9 cellular contexts compared by ENCODE assay signal in genomic region chr17:30344283-30345088, GRCh38. TPM values are rescaled to one million over a fixed set of nuclear protein-coding genes. Genes with fewer than 3 reads are reported as not detected.
A peak's percentile ranks its signal among the peaks of the same experiment; 100 is the strongest.
DNase-seq lines count a peak whose midpoint lies in the region; ATAC-seq and TF ChIP-seq lines count a peak whose summit lies in the region.
"Had no signal": no experiment of that assay in that cellular context is flagged by ENCODE, and none has a peak within 500 bp of the region (broad histone marks: within the 10 kb centered on the region; RNA-seq: fewer than 3 reads in every experiment).

No MANE protein-coding gene starts in this region.

- POLR2A ChIA-PET in activated CD4-positive, alpha-beta T cell treated with anti-CD3 and anti-CD28 coated beads for 36 hours (lab: Charles Lee), result interaction anchor here (0.5 kb wide), 1 partner anchor 19 kb away, joined by 5 read pairs; no protein-coding TSS in a partner anchor

- H3K9me3 Mint-ChIP-seq in osteocyte (ENCODE audit: unreplicated experiment), result no peaks in the 10 kb centered on the region
- H3K9me3 Mint-ChIP-seq in activated CD4-positive, alpha-beta T cell treated with anti-CD3 and anti-CD28 coated beads for 36 hours (ENCODE audit: low read depth), result no peaks in the 10 kb centered on the region

- no peak overlapping the region for H3K4me3 Mint-ChIP-seq in osteocyte (ENCODE audit: unreplicated experiment)
- H3K4me3 Mint-ChIP-seq in activated CD4-positive, alpha-beta T cell treated with anti-CD3 and anti-CD28 coated beads for 36 hours, result no peak overlapping the region

- no peak for TF ChIP-seq RAD21 in Ishikawa (IDR thresholded peaks at IDR 0.05; ENCODE audit: low read depth)

- peaks cover 38% of the 10 kb centered on the region for H3K4me1 Mint-ChIP-seq in osteocyte (ENCODE audit: unreplicated experiment)
- H3K4me1 Mint-ChIP-seq in activated CD4-positive, alpha-beta T cell treated with anti-CD3 and anti-CD28 coated beads for 36 hours, result peaks cover 21% of the 10 kb centered on the region

- TF ChIP-seq EP300 in Ishikawa (IDR thresholded peaks at IDR 0.05; ENCODE audit: borderline replicate concordance), result no peak

- H3K27me3 Mint-ChIP-seq in osteocyte (ENCODE audit: unreplicated experiment), result peaks cover 5% of the 10 kb centered on the region
- H3K27me3 Mint-ChIP-seq in activated CD4-positive, alpha-beta T cell treated with anti-CD3 and anti-CD28 coated beads for 36 hours, result no peaks in the 10 kb centered on the region

- H3K27ac Mint-ChIP-seq in osteocyte (ENCODE audit: unreplicated experiment), result peak overlapping the region; percentile 47
- H3K27ac Mint-ChIP-seq in activated CD4-positive, alpha-beta T cell treated with anti-CD3 and anti-CD28 coated beads for 36 hours, result no peak overlapping the region

- no peak for TF ChIP-seq CTCF in osteocyte (IDR thresholded peaks at IDR 0.05)

- no peaks in the 10 kb centered on the region for H3K36me3 Mint-ChIP-seq in osteocyte (ENCODE audit: unreplicated experiment)
- no peaks in the 10 kb centered on the region for H3K36me3 Mint-ChIP-seq in activated CD4-positive, alpha-beta T cell treated with anti-CD3 and anti-CD28 coated beads for 36 hours (ENCODE audit: low read depth)

- intact Hi-C loops in activated CD4-positive, alpha-beta T cell treated with anti-CD3 and anti-CD28 coated beads for 36 hours (cut with DNase I, micrococcal nuclease), result loop anchor here (5.0 kb wide), 2 partner anchors 68 to 373 kb away; no protein-coding TSS in a partner anchor

- peak; percentile 94 for DNase-seq in SIG-M5 treated with dmso at 0.1 percent for 504 hours (lab: John Stamatoyannopoulos, UW; ENCODE audit: unreplicated experiment)
- peak; percentile 74 for DNase-seq in fibroblast of the conjunctiva (ENCODE audit: low read depth)
- DNase-seq in osteocyte (ENCODE audit: extremely low spot score, unreplicated experiment), result no peak
- DNase-seq in GOT3 (lab: John Stamatoyannopoulos, UW), result no peak
- no peak for DNase-seq in activated CD4-positive, alpha-beta T cell treated with anti-CD3 and anti-CD28 coated beads for 36 hours
- no peak for DNase-seq in stimulated activated naive CD4-positive, alpha-beta T cell treated with Interleukin-2 at 50 U/mL for 16 hours (lab: John Stamatoyannopoulos, UW)

- ATAC-seq in GM18505 (IDR thresholded peaks at IDR 0.05; ENCODE audit: unreplicated experiment), result no peak
- no peak for ATAC-seq in activated CD4-positive, alpha-beta T cell treated with anti-CD3 and anti-CD28 coated beads for 36 hours

- no peak for TF ChIP-seq POLR2A in GM18505 (IDR thresholded peaks at IDR 0.05; ENCODE audit: borderline replicate concordance, extremely low read depth, insufficient read depth, insufficient read length)

- CTCF ChIA-PET in activated CD4-positive, alpha-beta T cell treated with anti-CD3 and anti-CD28 coated beads for 36 hours (lab: Charles Lee), result interaction anchor here (0.6 to 2.2 kb wide), 10 partner anchors 8 to 239 kb away, joined by 3 to 11 read pairs (median 4); no protein-coding TSS in a partner anchor

TF ChIP-seq in Ishikawa, 13 proteins besides CTCF, POLR2A, EP300 and RAD21:
- TF ChIP-seq FOXM1 (IDR thresholded peaks at IDR 0.05; ENCODE audit: borderline replicate concordance, low read depth) (no peak), CEBPB (IDR thresholded peaks at IDR 0.05) (peak; percentile 56)

RNA-seq across cellular contexts. Expression of gene TMIGD1, which starts 10.6 kb away (rescaled TPM):
- total RNA-seq in osteocyte, result not detected in 2 replicates
- total RNA-seq in activated CD4-positive, alpha-beta T cell treated with anti-CD3 and anti-CD28 coated beads for 36 hours, result not detected
- total RNA-seq: HT1080 had no signal

RNA-seq across cellular contexts. Expression of gene CPD, which starts 34.2 kb away (rescaled TPM):
- total RNA-seq in osteocyte, result 70.1 and 72.4 TPM in 2 replicates
- 10 to 100 TPM; 29.0 to 36.3 TPM for total RNA-seq in activated CD4-positive, alpha-beta T cell treated with anti-CD3 and anti-CD28 coated beads for 36 hours

RNA-seq across cellular contexts. Expression of gene BLMH, which starts 52.7 kb away (rescaled TPM):
- total RNA-seq in osteocyte, result 67.0 TPM in 2 replicates
- 10 to 100 TPM; 54.3 to 74.5 TPM for total RNA-seq in activated CD4-positive, alpha-beta T cell treated with anti-CD3 and anti-CD28 coated beads for 36 hours

Comparison
In these comparisons a context has a peak if more than half of its experiments do, and no peak if none do; other contexts are left out.
1. DNase-seq: peak in SIG-M5 treated with dmso at 0.1 percent for 504 hours (single experiment) and fibroblast of the conjunctiva (single experiment); none in osteocyte (single experiment), GOT3 (single experiment), activated CD4-positive, alpha-beta T cell treated with anti-CD3 and anti-CD28 coated beads for 36 hours (single experiment) and stimulated activated naive CD4-positive, alpha-beta T cell treated with Interleukin-2 at 50 U/mL for 16 hours (single experiment).